ENCODE assay signal across 8 cellular contexts in genomic region chr2:221572821-221573429, GRCh38. TPM values are rescaled to one million over a fixed set of nuclear protein-coding genes. Genes with fewer than 3 reads are reported as not detected.
DNase-seq lines count a peak whose midpoint lies in the region; ATAC-seq and TF ChIP-seq lines count a peak whose summit lies in the region.

No MANE protein-coding gene starts in this region.

- H3K4me1 Mint-ChIP-seq in CD4-positive, CD25-positive, alpha-beta regulatory T cell: peaks cover 0 to 45% (median 25%) of the 10 kb centered on the region in 4 donors
- H3K4me1 Mint-ChIP-seq in MCF 10A (ENCODE audit: insufficient read depth, unreplicated experiment): peaks cover 10% of the 10 kb centered on the region

- TF ChIP-seq CTCF in MCF 10A (IDR thresholded peaks at IDR 0.05; ENCODE audit: unreplicated experiment): no peak

- BruUV-seq in MCF 10A (replicated peaks; lab: Mats Ljungman, UMichigan): no TSS peak

- peaks cover 5% of the 10 kb centered on the region for H3K36me3 Mint-ChIP-seq in CD4-positive, CD25-positive, alpha-beta regulatory T cell
- H3K36me3 Mint-ChIP-seq in MCF 10A (ENCODE audit: insufficient read depth, unreplicated experiment): no peaks in the 10 kb centered on the region

- CTCF ChIA-PET in MCF 10A (lab: Yijun Ruan, JAX): interaction anchor here (0.5 to 4.6 kb wide), 17 partner anchors 16 to 1835 kb away, joined by 3 to 37 read pairs (median 3); no protein-coding TSS in a partner anchor

- intact Hi-C loops in MCF 10A (cut with micrococcal nuclease): loop anchor here (1.0 to 10.0 kb wide), 10 partner anchors 43 to 1837 kb away; no protein-coding TSS in a partner anchor

- H3K27me3 Mint-ChIP-seq in CD4-positive, CD25-positive, alpha-beta regulatory T cell: peaks cover 62% of the 10 kb centered on the region
- H3K27me3 Mint-ChIP-seq in MCF 10A (ENCODE audit: insufficient read depth, unreplicated experiment): no peaks in the 10 kb centered on the region

- H3K9me3 ChIP-seq in CD4-positive, CD25-positive, alpha-beta regulatory T cell (ENCODE audit: control insufficient read depth in 2 of 2, low read length in 2 of 2): no peaks in the 10 kb centered on the region

- H3K9me3 Mint-ChIP-seq in CD4-positive, CD25-positive, alpha-beta regulatory T cell: no peaks in the 10 kb centered on the region
- H3K9me3 Mint-ChIP-seq in MCF 10A (ENCODE audit: unreplicated experiment): no peaks in the 10 kb centered on the region

- H3K4me3 ChIP-seq in CD4-positive, CD25-positive, alpha-beta regulatory T cell (ENCODE audit: low read depth, low read length): peak overlapping the region; percentile 67

- H3K27ac Mint-ChIP-seq in CD4-positive, CD25-positive, alpha-beta regulatory T cell: peak overlapping the region; percentile 63 to 68 (median 66)
- no peak overlapping the region for H3K27ac Mint-ChIP-seq in MCF 10A (ENCODE audit: low read depth, unreplicated experiment)

- H3K27me3 ChIP-seq in CD4-positive, CD25-positive, alpha-beta regulatory T cell (ENCODE audit: control insufficient read depth, insufficient read depth, low read length): peaks cover 24% of the 10 kb centered on the region

- DNase-seq in CD4-positive, CD25-positive, alpha-beta regulatory T cell: peak in 2 of 3 donors; percentile 3 to 40
- DNase-seq in SW480 (ENCODE audit: low spot score) (peak; percentile 42), MCF 10A (ENCODE audit: unreplicated experiment) (peak; percentile 52), iPS-NIHi7 (ENCODE audit: extremely low spot score) (peak; percentile 28), epidermal melanocyte (ENCODE audit: insufficient read length, low spot score) (no peak)
- DNase-seq in stimulated activated CD4-positive, alpha-beta T cell treated with anti-CD3 and anti-CD28 coated beads, Interleukin-15, amount 100 ng/mL, for 24 hours: peak; percentile 49

- ATAC-seq in CD4-positive, CD25-positive, alpha-beta regulatory T cell (ENCODE audit: low read depth in 2 of 2): no peak
- peak; percentile 38 for ATAC-seq in GM19395 (IDR thresholded peaks at IDR 0.05; ENCODE audit: unreplicated experiment)
- ATAC-seq in HG03378 (IDR thresholded peaks at IDR 0.05; ENCODE audit: unreplicated experiment): peak; percentile 34

- H3K4me3 Mint-ChIP-seq in CD4-positive, CD25-positive, alpha-beta regulatory T cell: peak overlapping the region; percentile 89 to 96 (median 93)
- H3K4me3 Mint-ChIP-seq in MCF 10A (ENCODE audit: unreplicated experiment): peak overlapping the region; percentile 96

- H3K27ac ChIP-seq in CD4-positive, CD25-positive, alpha-beta regulatory T cell (ENCODE audit: insufficient read depth, low read length, poor library complexity, severe bottlenecking): no peak overlapping the region

- H3K4me1 ChIP-seq in CD4-positive, CD25-positive, alpha-beta regulatory T cell (ENCODE audit: control insufficient read depth, insufficient read depth, low read length, poor library complexity, severe bottlenecking): peaks cover 39% of the 10 kb centered on the region

- H3K36me3 ChIP-seq in CD4-positive, CD25-positive, alpha-beta regulatory T cell (ENCODE audit: control insufficient read depth, insufficient read depth, low read length): no peaks in the 10 kb centered on the region

- POLR2A ChIA-PET in MCF 10A (lab: Yijun Ruan, JAX): interaction anchor here (0.6 to 1.7 kb wide), 10 partner anchors 17 to 1839 kb away, joined by 3 to 8 read pairs (median 3); no protein-coding TSS in a partner anchor

RNA-seq across cellular contexts. Expression of gene EPHA4, which starts 0.8 kb away (rescaled TPM):
- 23.5 TPM for total RNA-seq in CD4-positive, CD25-positive, alpha-beta regulatory T cell
- 10 to 100 TPM in 3 of 4 donors, 1 to 10 TPM in 1; 7.1 to 17.3 (median 12.0) TPM for polyA plus RNA-seq in CD4-positive, CD25-positive, alpha-beta regulatory T cell
- 1.9 and 2.0 TPM in 2 replicates for total RNA-seq in MCF 10A (2022)

Comparison
In these comparisons a context has a peak if more than half of its experiments do, and no peak if none do; other contexts are left out.
1. ATAC-seq: peak in GM19395 (single experiment) and HG03378 (single experiment); none in CD4-positive, CD25-positive, alpha-beta regulatory T cell (0 of 2).